ENCODE assay signal across 21 cellular contexts in genomic region chr10:123999956-124000615, GRCh38.
DNase-seq lines count a peak whose midpoint lies in the region; FAIRE-seq and TF ChIP-seq lines count a peak whose summit lies in the region.
"Had no signal": no experiment of that assay in that cellular context is flagged by ENCODE, and none has a peak within 500 bp of the region (broad histone marks: within the 10 kb centered on the region; RNA-seq: fewer than 3 reads in every experiment).

No MANE protein-coding gene starts in this region.

- H3K36me3 ChIP-seq in BLaER1 treated with 17β-estradiol and CSF1 and Interleukin-3, amounts not matched to agents 10 nM and 100 nM: peaks cover 9 to 37% (median 26%) of the 10 kb centered on the region in 11 experiments; a peak in 21 of 22 replicates
- no peaks in the 10 kb centered on the region for H3K36me3 ChIP-seq in neuronal stem cell (replicated peaks in 1 of 2; ENCODE audit: control insufficient read depth in 2 of 2, insufficient read depth in 2 of 2, low read length in 2 of 2)
- H3K36me3 ChIP-seq: prostate gland, SJCRH30, thyroid gland had no signal

- H3K9ac ChIP-seq in BLaER1 treated with 17β-estradiol and CSF1 and Interleukin-3, amounts not matched to agents 10 nM and 100 nM: peak overlapping the region in 4 of 11 experiments; percentile 16 to 62 (median 38); a peak in 5 of 22 replicates
- no peak overlapping the region for H3K9ac ChIP-seq in neuronal stem cell (ENCODE audit: low read depth, low read length, poor library complexity)

- DNase-seq in GM12892 (ENCODE audit: insufficient read length) (no peak), germinal center (ENCODE audit: low spot score) (peak; percentile 1), neuronal stem cell (ENCODE audit: low spot score) (no peak), A172 (ENCODE audit: low spot score) (no peak), AG08395 (ENCODE audit: low spot score) (no peak)
- no peak for DNase-seq in activated CD4-positive, alpha-beta T cell treated with anti-CD3 and anti-CD28 coated beads, Interleukin-2, amount 50 U/mL, for 48 hours
- DNase-seq: activated gamma-delta T cell treated with Interleukin-2 at 50 U/mL for 16 hours; AML-193; MV-4-11; NCI-H1930; NCI-H82; stimulated activated naive CD4-positive, alpha-beta T cell treated with Interleukin-2 at 50 U/mL for 16 hours; thyroid gland had no signal

- H3K9me3 ChIP-seq in BLaER1 treated with 17β-estradiol and CSF1 and Interleukin-3, amounts not matched to agents 10 nM and 100 nM (replicated peaks in 1 of 11): no peaks in the 10 kb centered on the region
- H3K9me3 ChIP-seq in neuronal stem cell (replicated peaks in 1 of 2; ENCODE audit: control insufficient read depth in 2 of 2, insufficient read depth in 1 of 2, low read depth in 1 of 2, low read length in 2 of 2): no peaks in the 10 kb centered on the region
- H3K9me3 ChIP-seq: adrenal gland, prostate gland, SJCRH30, thyroid gland had no signal

- H2AK5ac ChIP-seq in neuronal stem cell (ENCODE audit: low read depth, low read length): no peak overlapping the region

- H2BK5ac ChIP-seq in neuronal stem cell (ENCODE audit: low read length): no peak overlapping the region

- H3K4me1 ChIP-seq in BLaER1 treated with 17β-estradiol and CSF1 and Interleukin-3, amounts not matched to agents 10 nM and 100 nM: peaks cover 60 to 97% (median 78%) of the 10 kb centered on the region in 10 experiments
- H3K4me1 ChIP-seq in neuronal stem cell (ENCODE audit: control insufficient read depth in 2 of 2, insufficient read depth in 1 of 2, low read depth in 1 of 2, low read length in 2 of 2): peaks cover under 1 to 5% of the 10 kb centered on the region in 2 donors
- H3K4me1 ChIP-seq: prostate gland had no signal

- peak overlapping the region; percentile 88 for H2BK12ac ChIP-seq in neuronal stem cell (ENCODE audit: low read length)

- no peak overlapping the region for H4K91ac ChIP-seq in neuronal stem cell (ENCODE audit: low read depth, low read length, poor library complexity)

- FAIRE-seq in GM12892 (lab: Jason Lieb, UNC): peak; percentile 40
- FAIRE-seq: D721Med, K562 had no signal

- no peak overlapping the region for H2BK120ac ChIP-seq in neuronal stem cell (ENCODE audit: low read depth, low read length)

- H4K8ac ChIP-seq in neuronal stem cell (ENCODE audit: low read depth, low read length): no peak overlapping the region

- WGBS in neuronal stem cell (ENCODE audit: extremely low coverage in 2 of 2, insufficient read length in 2 of 2, insufficient replicate concordance in 1 of 2), 2 donors: no CpG with 5 or more reads among the region's 15 CpGs

- H3K4me2 ChIP-seq in BLaER1 treated with 17β-estradiol and CSF1 and Interleukin-3, amounts not matched to agents 10 nM and 100 nM: peak overlapping the region; percentile 64 to 88 (median 83)
- H3K4me2 ChIP-seq in neuronal stem cell (ENCODE audit: insufficient read depth, low read length, poor library complexity, severe bottlenecking): no peak overlapping the region
- H3K4me2 ChIP-seq: hepatocyte had no signal

- no peak overlapping the region for H2BK15ac ChIP-seq in neuronal stem cell (ENCODE audit: low read length)

- no peak overlapping the region for H3K4ac ChIP-seq in neuronal stem cell (ENCODE audit: low read length)

- no peak overlapping the region for H2AFZ ChIP-seq in neuronal stem cell (ENCODE audit: low read length)
- H2AFZ ChIP-seq: hepatocyte had no signal

- no peak overlapping the region for H3K14ac ChIP-seq in neuronal stem cell (ENCODE audit: low read length)

- H3K4me3 ChIP-seq in BLaER1 treated with 17β-estradiol and CSF1 and Interleukin-3, amounts not matched to agents 10 nM and 100 nM: no peak overlapping the region
- no peak overlapping the region for H3K4me3 ChIP-seq in neuronal stem cell (ENCODE audit: low read length in 2 of 2)
- H3K4me3 ChIP-seq: adrenal gland, hepatocyte, K562, prostate gland, SJCRH30, skin epidermis, thyroid gland had no signal

- no peak overlapping the region for H3K18ac ChIP-seq in neuronal stem cell (ENCODE audit: low read length)

- no peaks in the 10 kb centered on the region for H3K79me1 ChIP-seq in neuronal stem cell (ENCODE audit: low read depth, low read length)

- H4K20me1 ChIP-seq in BLaER1 treated with 17β-estradiol and CSF1 and Interleukin-3, amounts not matched to agents 10 nM and 100 nM: peaks cover 32 to 54% (median 46%) of the 10 kb centered on the region in 11 experiments; a peak in 21 of 22 replicates

- TF ChIP-seq POLR2A in GM12892 (IDR thresholded peaks at IDR 0.05; ENCODE audit: low read depth, low read length): no peak

- H3K23ac ChIP-seq in neuronal stem cell (ENCODE audit: low read depth, low read length, poor library complexity): no peak overlapping the region

- H3K27ac ChIP-seq in BLaER1 treated with 17β-estradiol and CSF1 and Interleukin-3, amounts not matched to agents 10 nM and 100 nM: peak overlapping the region in 7 of 11 experiments; percentile 33 to 93 (median 85); a peak in 14 of 22 replicates
- H3K27ac ChIP-seq in neuronal stem cell (replicated peaks; ENCODE audit: low read length): no peak overlapping the region
- H3K27ac ChIP-seq: adrenal gland, hepatocyte, prostate gland, SJCRH30, skin epidermis, thyroid gland had no signal

- H3K27me3 ChIP-seq in BLaER1 treated with 17β-estradiol and CSF1 and Interleukin-3, amounts not matched to agents 10 nM and 100 nM: no peaks in the 10 kb centered on the region
- H3K27me3 ChIP-seq in neuronal stem cell (ENCODE audit: control insufficient read depth in 3 of 3, insufficient read depth in 3 of 3, low read depth in 1 of 3, low read length in 3 of 3): peaks cover 0 to 10% (median 0%) of the 10 kb centered on the region in 3 experiments
- H3K27me3 ChIP-seq: adrenal gland, hepatocyte, SJCRH30, thyroid gland had no signal
